ENCODE assay signal across 8 cellular contexts in genomic region chr1:24503003-24503751, GRCh38. TPM values are rescaled to one million over a fixed set of nuclear protein-coding genes. Genes with fewer than 3 reads are reported as not detected.
DNase-seq lines count a peak whose midpoint lies in the region; ATAC-seq and TF ChIP-seq lines count a peak whose summit lies in the region.

No MANE protein-coding gene starts in this region.

- H3K36me3 Mint-ChIP-seq in activated CD4-positive, alpha-beta T cell treated with anti-CD3 and anti-CD28 coated beads, Interleukin-2, amount 10 ng/mL, durations not matched to agents 24 days and 14 days (ENCODE audit: low read depth) = peaks cover 9% of the 10 kb centered on the region
- peaks cover 7% of the 10 kb centered on the region for H3K36me3 Mint-ChIP-seq in natural killer cell treated with Interleukin-12 subunit alpha and Interleukin-12 subunit beta and Interleukin-15 and Interleukin-18, amount 100 ng/mL, for 72 hours

- DNase-seq in activated CD4-positive, alpha-beta T cell treated with anti-CD3 and anti-CD28 coated beads, Interleukin-2, amount 10 ng/mL, durations not matched to agents 24 days and 14 days = peak; percentile 87
- no peak for DNase-seq in activated CD4-positive, alpha-beta T cell treated with anti-CD3 and anti-CD28 coated beads, Interleukin-2, amount 50 U/mL, for 1 hour
- DNase-seq in SK-N-MC (ENCODE audit: low read depth, low spot score) (no peak), GM10248 (ENCODE audit: extremely low spot score) (no peak), mucosa of gallbladder (ENCODE audit: low spot score) (no peak)
- DNase-seq in natural killer cell treated with Interleukin-12 subunit alpha and Interleukin-12 subunit beta and Interleukin-15 and Interleukin-18, amount 100 ng/mL, for 72 hours (ENCODE audit: low spot score) = no peak

- H3K9me3 Mint-ChIP-seq in activated CD4-positive, alpha-beta T cell treated with anti-CD3 and anti-CD28 coated beads, Interleukin-2, amount 10 ng/mL, durations not matched to agents 24 days and 14 days = peaks cover 6% of the 10 kb centered on the region
- H3K9me3 Mint-ChIP-seq in natural killer cell treated with Interleukin-12 subunit alpha and Interleukin-12 subunit beta and Interleukin-15 and Interleukin-18, amount 100 ng/mL, for 72 hours = no peaks in the 10 kb centered on the region

- TF ChIP-seq CTCF in GM10248 (IDR thresholded peaks at IDR 0.05; ENCODE audit: control extremely low read depth, extremely low read depth, low read depth, missing control alignments) = no peak

- ATAC-seq in natural killer cell treated with Interleukin-12 subunit alpha and Interleukin-12 subunit beta and Interleukin-15 and Interleukin-18, amount 100 ng/mL, for 72 hours = no peak
- no peak for ATAC-seq in GM19467 (IDR thresholded peaks at IDR 0.05; ENCODE audit: unreplicated experiment)

- H3K27ac Mint-ChIP-seq in activated CD4-positive, alpha-beta T cell treated with anti-CD3 and anti-CD28 coated beads, Interleukin-2, amount 10 ng/mL, durations not matched to agents 24 days and 14 days = peak overlapping the region; percentile 97
- peak overlapping the region; percentile 48 to 82 for H3K27ac Mint-ChIP-seq in natural killer cell treated with Interleukin-12 subunit alpha and Interleukin-12 subunit beta and Interleukin-15 and Interleukin-18, amount 100 ng/mL, for 72 hours

- peak overlapping the region; percentile 81 for H3K9ac ChIP-seq in SK-N-MC (ENCODE audit: insufficient read length)
- H3K9ac ChIP-seq in endocrine pancreas (ENCODE audit: control insufficient read depth, insufficient read depth, low read length) = peak overlapping the region; percentile 90

- peaks cover 69% of the 10 kb centered on the region for H3K4me1 Mint-ChIP-seq in activated CD4-positive, alpha-beta T cell treated with anti-CD3 and anti-CD28 coated beads, Interleukin-2, amount 10 ng/mL, durations not matched to agents 24 days and 14 days
- H3K4me1 Mint-ChIP-seq in natural killer cell treated with Interleukin-12 subunit alpha and Interleukin-12 subunit beta and Interleukin-15 and Interleukin-18, amount 100 ng/mL, for 72 hours (ENCODE audit: low read depth in 2 of 2) = peaks cover 37 to 47% of the 10 kb centered on the region in 2 donors

- no peaks in the 10 kb centered on the region for H3K9me3 ChIP-seq in SK-N-MC (ENCODE audit: low read depth, low read length)
- no peaks in the 10 kb centered on the region for H3K9me3 ChIP-seq in endocrine pancreas (ENCODE audit: control insufficient read depth, low read length)

- H3K4me3 ChIP-seq in SK-N-MC (peak overlapping the region; percentile 95), endocrine pancreas (ENCODE audit: control insufficient read depth, insufficient read depth, low read length) (peak overlapping the region; percentile 95)

- CTCF ChIA-PET in GM10248 (lab: Yijun Ruan, JAX) = interaction anchor here (0.7 to 1.9 kb wide), 5 partner anchors 10 to 302 kb away, joined by 3 to 6 read pairs (median 3); no protein-coding TSS in a partner anchor

- H3K36me3 ChIP-seq in SK-N-MC (ENCODE audit: insufficient read depth, low read length) = no peaks in the 10 kb centered on the region
- no peaks in the 10 kb centered on the region for H3K36me3 ChIP-seq in endocrine pancreas (ENCODE audit: control insufficient read depth, insufficient read depth, low read length)

- H3K27me3 ChIP-seq in endocrine pancreas (ENCODE audit: control insufficient read depth, insufficient read depth, low read length) = no peaks in the 10 kb centered on the region

- H3K27ac ChIP-seq in SK-N-MC = no peak overlapping the region

- H3K4me1 ChIP-seq in endocrine pancreas (ENCODE audit: control insufficient read depth, insufficient read depth, low read length) = peaks cover 16% of the 10 kb centered on the region

- H3K27me3 Mint-ChIP-seq in activated CD4-positive, alpha-beta T cell treated with anti-CD3 and anti-CD28 coated beads, Interleukin-2, amount 10 ng/mL, durations not matched to agents 24 days and 14 days = no peaks in the 10 kb centered on the region
- peaks cover 56 to 77% of the 10 kb centered on the region in 2 donors for H3K27me3 Mint-ChIP-seq in natural killer cell treated with Interleukin-12 subunit alpha and Interleukin-12 subunit beta and Interleukin-15 and Interleukin-18, amount 100 ng/mL, for 72 hours

- POLR2A ChIA-PET in GM10248 (lab: Yijun Ruan, JAX) = interaction anchor here (0.7 kb wide), 1 partner anchor 87 kb away, joined by 3 read pairs; the partner anchor contains the start of gene NIPAL3

- intact Hi-C loops in activated CD4-positive, alpha-beta T cell treated with anti-CD3 and anti-CD28 coated beads, Interleukin-2, amount 10 ng/mL, durations not matched to agents 24 days and 14 days (cut with micrococcal nuclease) = loop anchor here (10.0 kb wide), 1 partner anchor 528 kb away; no protein-coding TSS in a partner anchor

- H3K4me3 Mint-ChIP-seq in activated CD4-positive, alpha-beta T cell treated with anti-CD3 and anti-CD28 coated beads, Interleukin-2, amount 10 ng/mL, durations not matched to agents 24 days and 14 days = peak overlapping the region; percentile 95
- H3K4me3 Mint-ChIP-seq in natural killer cell treated with Interleukin-12 subunit alpha and Interleukin-12 subunit beta and Interleukin-15 and Interleukin-18, amount 100 ng/mL, for 72 hours = peak overlapping the region; percentile 87

RNA-seq across cellular contexts. Expression of gene RCAN3, which starts 0.5 kb away (rescaled TPM):
- 31.2 and 31.6 TPM in 2 replicates for total RNA-seq in activated CD4-positive, alpha-beta T cell treated with anti-CD3 and anti-CD28 coated beads, Interleukin-2, amount 10 ng/mL, durations not matched to agents 24 days and 14 days
- 1 to 10 TPM; 1.9 to 2.7 TPM for total RNA-seq in natural killer cell treated with Interleukin-12 subunit alpha and Interleukin-12 subunit beta and Interleukin-15 and Interleukin-18, amount 100 ng/mL, for 72 hours
- 19.1 TPM for total RNA-seq in mucosa of gallbladder

RNA-seq across cellular contexts. Expression of gene NCMAP, which starts 52.7 kb away (rescaled TPM):
- total RNA-seq in activated CD4-positive, alpha-beta T cell treated with anti-CD3 and anti-CD28 coated beads, Interleukin-2, amount 10 ng/mL, durations not matched to agents 24 days and 14 days = not detected in 2 replicates
- not detected for total RNA-seq in natural killer cell treated with Interleukin-12 subunit alpha and Interleukin-12 subunit beta and Interleukin-15 and Interleukin-18, amount 100 ng/mL, for 72 hours
- total RNA-seq in mucosa of gallbladder = 27.2 TPM

Comparison
In these comparisons a context has a peak if more than half of its experiments do, and no peak if none do; other contexts are left out.
1. RNA of gene NCMAP, which starts 52.7 kb away (total RNA-seq): 27.2 TPM in mucosa of gallbladder (single experiment); not detected in activated CD4-positive, alpha-beta T cell treated with anti-CD3 and anti-CD28 coated beads, Interleukin-2, amount 10 ng/mL, durations not matched to agents 24 days and 14 days and not detected in natural killer cell treated with Interleukin-12 subunit alpha and Interleukin-12 subunit beta and Interleukin-15 and Interleukin-18, amount 100 ng/mL, for 72 hours; every median in the first group is over 10 times any median in the second.